ENCODE assay signal across 8 cellular contexts in the genomic region with DNA sequence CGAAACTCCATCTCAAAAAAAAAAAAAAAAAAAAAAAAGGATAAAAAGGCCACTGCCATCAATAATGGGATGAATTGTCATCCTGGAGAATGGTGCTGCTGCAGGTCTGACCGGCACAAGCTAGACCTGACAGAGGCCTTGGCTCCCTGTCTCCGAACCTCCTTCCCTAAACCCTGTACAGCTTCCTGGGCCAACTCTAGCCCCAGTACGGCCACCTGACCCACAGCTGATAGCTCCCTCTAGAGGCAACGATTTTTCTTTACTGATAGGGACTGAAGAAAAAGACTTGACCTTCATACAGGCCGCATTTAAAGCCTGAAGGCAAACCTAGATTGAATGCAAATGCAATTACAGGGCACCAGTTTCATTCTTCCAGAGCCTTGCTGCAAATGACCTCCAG. TPM values are rescaled to one million over a fixed set of nuclear protein-coding genes. Genes with fewer than 3 reads are reported as not detected.
DNase-seq lines count a peak whose midpoint lies in the region; FAIRE-seq and TF ChIP-seq lines count a peak whose summit lies in the region.

No MANE protein-coding gene starts in this region.

- H3K4me1 Mint-ChIP-seq in activated T-helper 2 cell treated with anti-CD3 and anti-CD28 coated beads, Interferon-gamma antibody, Interleukin-2, Interleukin-4, amounts not matched to agents 10 μg/mL and 5 μg/mL and 100 μg/mL, durations not matched to agents 14 hours and 24 hours and 36 hours (ENCODE audit: low read depth) = peaks cover 3% of the 10 kb centered on the region

- peak; percentile 72 for TF ChIP-seq CTCF in astrocyte of the cerebellum (IDR thresholded peaks at IDR 0.05; ENCODE audit: low read depth, low read length, missing control alignments)
- TF ChIP-seq CTCF in kidney (IDR thresholded peaks at IDR 0.05; ENCODE audit: borderline replicate concordance, extremely low read depth, insufficient read depth) = peak; percentile 52

- H3K9me3 Mint-ChIP-seq in activated T-helper 2 cell treated with anti-CD3 and anti-CD28 coated beads, Interferon-gamma antibody, Interleukin-2, Interleukin-4, amounts not matched to agents 10 μg/mL and 5 μg/mL and 100 μg/mL, durations not matched to agents 14 hours and 24 hours and 36 hours = no peaks in the 10 kb centered on the region

- no peak overlapping the region for H3K9ac ChIP-seq in kidney (ENCODE audit: low read length in 2 of 2)

- FAIRE-seq in kidney (lab: Jason Lieb, UNC) = no peak

- H3K36me3 ChIP-seq in kidney (ENCODE audit: control insufficient read depth in 1 of 2, insufficient read depth in 2 of 2, low read length in 2 of 2) = peaks cover 19 to 26% of the 10 kb centered on the region in 2 donors

- peak; percentile 76 for DNase-seq in DMS 273 (lab: John Stamatoyannopoulos, UW; ENCODE audit: unreplicated experiment)
- peak; percentile 20 to 29 for DNase-seq in Kasumi-1 (lab: John Stamatoyannopoulos, UW)
- DNase-seq in astrocyte of the cerebellum (ENCODE audit: low read depth) = no peak
- DNase-seq in kidney = peak; percentile 46
- DNase-seq in OCI-M2 (lab: John Stamatoyannopoulos, UW; ENCODE audit: unreplicated experiment) = no peak
- no peak for DNase-seq in NCI-H1694 (lab: John Stamatoyannopoulos, UW)
- DNase-seq in activated T-helper 2 cell treated with anti-CD3 and anti-CD28 coated beads, Interferon-gamma antibody, Interleukin-2, Interleukin-4, amounts not matched to agents 10 μg/mL and 5 μg/mL and 100 μg/mL, durations not matched to agents 14 hours and 24 hours and 36 hours (ENCODE audit: low spot score) = no peak
- DNase-seq in SK-N-DZ (ENCODE audit: low spot score) = no peak

- intact Hi-C loops in kidney (cut with DNase I) = no loop called here
- intact Hi-C loops in activated T-helper 2 cell treated with anti-CD3 and anti-CD28 coated beads, Interferon-gamma antibody, Interleukin-2, Interleukin-4, amounts not matched to agents 10 μg/mL and 5 μg/mL and 100 μg/mL, durations not matched to agents 14 hours and 24 hours and 36 hours (cut with micrococcal nuclease) = no loop called here

- no peaks in the 10 kb centered on the region for H3K9me3 ChIP-seq in kidney (ENCODE audit: control insufficient read depth in 1 of 2, low read length in 2 of 2)

- H3K27me3 Mint-ChIP-seq in activated T-helper 2 cell treated with anti-CD3 and anti-CD28 coated beads, Interferon-gamma antibody, Interleukin-2, Interleukin-4, amounts not matched to agents 10 μg/mL and 5 μg/mL and 100 μg/mL, durations not matched to agents 14 hours and 24 hours and 36 hours (ENCODE audit: low read depth) = no peaks in the 10 kb centered on the region

- peaks cover 36% of the 10 kb centered on the region for H3K36me3 Mint-ChIP-seq in activated T-helper 2 cell treated with anti-CD3 and anti-CD28 coated beads, Interferon-gamma antibody, Interleukin-2, Interleukin-4, amounts not matched to agents 10 μg/mL and 5 μg/mL and 100 μg/mL, durations not matched to agents 14 hours and 24 hours and 36 hours (ENCODE audit: low read depth)

- H3K27ac ChIP-seq in kidney (ENCODE audit: low read depth in 2 of 2, low read length in 2 of 2) = no peak overlapping the region

- in situ Hi-C loops in astrocyte of the cerebellum (cut with HindIII; ENCODE audit: low sequenced_read_pairs) = no loop called here

- H3K4me1 ChIP-seq in kidney (ENCODE audit: control insufficient read depth in 1 of 2, insufficient read depth in 1 of 2, low read depth in 1 of 2, low read length in 2 of 2) = peaks cover 5 to 12% of the 10 kb centered on the region in 2 donors

- H3K4me3 ChIP-seq in astrocyte of the cerebellum (ENCODE audit: low read depth, low read length) = no peak overlapping the region
- H3K4me3 ChIP-seq in kidney (ENCODE audit: low read length in 2 of 2) = no peak overlapping the region

- no peak overlapping the region for H3K27ac Mint-ChIP-seq in activated T-helper 2 cell treated with anti-CD3 and anti-CD28 coated beads, Interferon-gamma antibody, Interleukin-2, Interleukin-4, amounts not matched to agents 10 μg/mL and 5 μg/mL and 100 μg/mL, durations not matched to agents 14 hours and 24 hours and 36 hours

- H3K4me3 Mint-ChIP-seq in activated T-helper 2 cell treated with anti-CD3 and anti-CD28 coated beads, Interferon-gamma antibody, Interleukin-2, Interleukin-4, amounts not matched to agents 10 μg/mL and 5 μg/mL and 100 μg/mL, durations not matched to agents 14 hours and 24 hours and 36 hours (ENCODE audit: low read depth) = no peak overlapping the region

RNA-seq across cellular contexts. Expression of a gene that starts 30.7 kb away (rescaled TPM):
- total RNA-seq in kidney = 28.7 TPM
- polyA plus RNA-seq in kidney (ENCODE audit: insufficient read depth, low read depth, low replicate concordance) = 4.3 TPM
- 43.4 and 50.0 TPM in 2 replicates for total RNA-seq in activated T-helper 2 cell treated with anti-CD3 and anti-CD28 coated beads, Interferon-gamma antibody, Interleukin-2, Interleukin-4, amounts not matched to agents 10 μg/mL and 5 μg/mL and 100 μg/mL, durations not matched to agents 14 hours and 24 hours and 36 hours
- 21.4 and 22.7 TPM in 2 replicates for polyA plus RNA-seq in SK-N-DZ (2014; cell fraction: cytosol; rRNA removed)
- 16.5 and 23.6 TPM in 2 replicates for polyA plus RNA-seq in SK-N-DZ (2014; cell fraction: nucleus; rRNA removed)

RNA-seq across cellular contexts. Expression of a gene that starts 31.5 kb away (rescaled TPM):
- total RNA-seq in kidney = not detected
- not detected for polyA plus RNA-seq in kidney (ENCODE audit: insufficient read depth, low read depth, low replicate concordance)
- total RNA-seq in activated T-helper 2 cell treated with anti-CD3 and anti-CD28 coated beads, Interferon-gamma antibody, Interleukin-2, Interleukin-4, amounts not matched to agents 10 μg/mL and 5 μg/mL and 100 μg/mL, durations not matched to agents 14 hours and 24 hours and 36 hours = not detected in 2 replicates
- 0.46 TPM in 1 of 2 replicates, not detected in the other for polyA plus RNA-seq in SK-N-DZ (2014; cell fraction: cytosol; rRNA removed)
- not detected in 2 replicates for polyA plus RNA-seq in SK-N-DZ (2014; cell fraction: nucleus; rRNA removed)

RNA-seq across cellular contexts. Expression of a gene that starts 32.1 kb away (rescaled TPM):
- 14.0 TPM for total RNA-seq in kidney
- polyA plus RNA-seq in kidney (ENCODE audit: insufficient read depth, low read depth, low replicate concordance) = 4.4 TPM
- 1.1 and 1.6 TPM in 2 replicates for total RNA-seq in activated T-helper 2 cell treated with anti-CD3 and anti-CD28 coated beads, Interferon-gamma antibody, Interleukin-2, Interleukin-4, amounts not matched to agents 10 μg/mL and 5 μg/mL and 100 μg/mL, durations not matched to agents 14 hours and 24 hours and 36 hours
- 4.5 and 5.1 TPM in 2 replicates for polyA plus RNA-seq in SK-N-DZ (2014; cell fraction: cytosol; rRNA removed)
- 25.6 and 27.2 TPM in 2 replicates for polyA plus RNA-seq in SK-N-DZ (2014; cell fraction: nucleus; rRNA removed)

RNA-seq across cellular contexts. Expression of a gene that starts 56.2 kb away (rescaled TPM):
- 45.5 TPM for total RNA-seq in kidney
- 27.1 TPM for polyA plus RNA-seq in kidney (ENCODE audit: insufficient read depth, low read depth, low replicate concordance)
- 26.3 and 28.0 TPM in 2 replicates for total RNA-seq in activated T-helper 2 cell treated with anti-CD3 and anti-CD28 coated beads, Interferon-gamma antibody, Interleukin-2, Interleukin-4, amounts not matched to agents 10 μg/mL and 5 μg/mL and 100 μg/mL, durations not matched to agents 14 hours and 24 hours and 36 hours
- 15.2 and 15.9 TPM in 2 replicates for polyA plus RNA-seq in SK-N-DZ (2014; cell fraction: cytosol; rRNA removed)
- polyA plus RNA-seq in SK-N-DZ (2014; cell fraction: nucleus; rRNA removed) = 47.5 and 55.6 TPM in 2 replicates

RNA-seq across cellular contexts. Expression of a gene that starts 57.6 kb away (rescaled TPM):
- total RNA-seq in kidney = 13.8 TPM
- 7.6 TPM for polyA plus RNA-seq in kidney (ENCODE audit: insufficient read depth, low read depth, low replicate concordance)
- 88.0 and 89.7 TPM in 2 replicates for total RNA-seq in activated T-helper 2 cell treated with anti-CD3 and anti-CD28 coated beads, Interferon-gamma antibody, Interleukin-2, Interleukin-4, amounts not matched to agents 10 μg/mL and 5 μg/mL and 100 μg/mL, durations not matched to agents 14 hours and 24 hours and 36 hours
- polyA plus RNA-seq in SK-N-DZ (2014; cell fraction: cytosol; rRNA removed) = 5.9 and 6.6 TPM in 2 replicates
- 53.5 and 71.1 TPM in 2 replicates for polyA plus RNA-seq in SK-N-DZ (2014; cell fraction: nucleus; rRNA removed)

Comparison
In these comparisons a context has a peak if more than half of its experiments do, and no peak if none do; other contexts are left out.
1. DNase-seq: peak in DMS 273 (single experiment), Kasumi-1 (2 of 2) and kidney (single experiment); none in astrocyte of the cerebellum (single experiment), OCI-M2 (single experiment), NCI-H1694 (single experiment), activated T-helper 2 cell treated with anti-CD3 and anti-CD28 coated beads, Interferon-gamma antibody, Interleukin-2, Interleukin-4, amounts not matched to agents 10 μg/mL and 5 μg/mL and 100 μg/mL, durations not matched to agents 14 hours and 24 hours and 36 hours (single experiment) and SK-N-DZ (single experiment).